ENCODE assay signal across 31 cellular contexts in genomic region chr3:49620728-49621127, GRCh38.
"Had no signal": no experiment of that assay in that cellular context is flagged by ENCODE, and none has a peak within 500 bp of the region (broad histone marks: within the 10 kb centered on the region; RNA-seq: fewer than 3 reads in every experiment).

No MANE protein-coding gene starts in this region.

- H3K4me3 ChIP-seq: cardiac muscle cell, Peyer's patch had no signal

- H3K27ac ChIP-seq: brain microvascular endothelial cell, cardiac muscle cell, Peyer's patch, RWPE1, VCaP had no signal

- H3K9me3 Mint-ChIP-seq: activated B cell treated with CpG ODN at 0.5 μM for 24 hours; activated CD4-positive, alpha-beta memory T cell treated with anti-CD3 and anti-CD28 coated beads, Interleukin-2, amount 10 ng/mL, durations not matched to agents 7 days and 5 days; activated naive CD4-positive, alpha-beta T cell treated with anti-CD3 and anti-CD28 coated beads, Interleukin-2, amount 10 ng/mL, durations not matched to agents 7 days and 5 days; activated naive CD8-positive, alpha-beta T cell treated with anti-CD3 and anti-CD28 coated beads, Interleukin-2, amount 50 U/mL, for 24 hours; central memory CD8-positive, alpha-beta T cell; T-cell had no signal

- H3K4me1 Mint-ChIP-seq: activated B cell treated with CpG ODN at 0.5 μM for 24 hours; activated CD4-positive, alpha-beta memory T cell treated with anti-CD3 and anti-CD28 coated beads, Interleukin-2, amount 10 ng/mL, durations not matched to agents 7 days and 5 days; activated naive CD4-positive, alpha-beta T cell treated with anti-CD3 and anti-CD28 coated beads, Interleukin-2, amount 10 ng/mL, durations not matched to agents 7 days and 5 days; activated naive CD8-positive, alpha-beta T cell treated with anti-CD3 and anti-CD28 coated beads, Interleukin-2, amount 50 U/mL, for 24 hours; central memory CD8-positive, alpha-beta T cell; T-cell; T-helper 17 cell had no signal

- DNase-seq: activated B cell treated with CpG ODN at 0.5 μM for 24 hours; activated CD4-positive, alpha-beta memory T cell treated with anti-CD3 and anti-CD28 coated beads, Interleukin-2, amount 10 ng/mL, durations not matched to agents 7 days and 5 days; activated CD4-positive, alpha-beta T cell treated with anti-CD3 and anti-CD28 coated beads for 1 hour; activated CD4-positive, alpha-beta T cell treated with anti-CD3 and anti-CD28 coated beads for 48 hours; activated CD8-positive, alpha-beta memory T cell treated with anti-CD3 and anti-CD28 coated beads for 24 hours; activated CD8-positive, alpha-beta memory T cell treated with anti-CD3 and anti-CD28 coated beads, Interleukin-2, amount 10 ng/mL, durations not matched to agents 7 days and 5 days; activated CD8-positive, alpha-beta memory T cell treated with anti-CD3 and anti-CD28 coated beads, Interleukin-2, amount 50 U/mL, for 48 hours; activated effector memory CD4-positive, alpha-beta T cell treated with Interleukin-2 at 50 U/mL for 16 hours; activated naive CD4-positive, alpha-beta T cell treated with anti-CD3 and anti-CD28 coated beads, Interleukin-2, amount 10 ng/mL, durations not matched to agents 7 days and 5 days; activated naive CD8-positive, alpha-beta T cell treated with anti-CD3 and anti-CD28 coated beads, Interleukin-2, amount 50 U/mL, for 24 hours; activated T-cell treated with anti-CD3 and anti-CD28 coated beads, Interleukin-2, amount 50 U/mL, for 48 hours; aorta; brain microvascular endothelial cell; NCI-H1105 treated with DMSO at 0.1 percent for 48 hours; NCI-H1436; NCI-H1694 treated with DMSO at 0.1 percent for 48 hours; NCI-H2029; NCI-H345; NCI-H524 treated with DMSO at 0.1 percent for 48 hours; PC-3; Peyer's patch; SIG-M5; T-cell; T-helper 17 cell had no signal

- H3K36me3 ChIP-seq: brain microvascular endothelial cell, cardiac muscle cell, Peyer's patch had no signal

- H3K9me3 ChIP-seq: Peyer's patch had no signal

- H3K27me3 Mint-ChIP-seq: activated naive CD8-positive, alpha-beta T cell; central memory CD8-positive, alpha-beta T cell had no signal

- H3K4me1 ChIP-seq: Peyer's patch had no signal

- H3K27me3 ChIP-seq: brain microvascular endothelial cell, cardiac muscle cell, Peyer's patch had no signal

- ATAC-seq: activated CD8-positive, alpha-beta memory T cell treated with anti-CD3 and anti-CD28 coated beads, Interleukin-2, amount 10 ng/mL, durations not matched to agents 7 days and 5 days; activated naive CD8-positive, alpha-beta T cell treated with anti-CD3 and anti-CD28 coated beads, Interleukin-2, amount 50 U/mL, for 24 hours; PC-3; Right ventricle myocardium inferior; SK-N-SH treated with all-trans-retinoic acid at 6 μM for 48 hours; T-cell; T-helper 17 cell had no signal

- H3K4me3 Mint-ChIP-seq: activated B cell treated with CpG ODN at 0.5 μM for 24 hours; activated CD4-positive, alpha-beta memory T cell treated with anti-CD3 and anti-CD28 coated beads, Interleukin-2, amount 10 ng/mL, durations not matched to agents 7 days and 5 days; activated CD8-positive, alpha-beta memory T cell treated with anti-CD3 and anti-CD28 coated beads, Interleukin-2, amount 10 ng/mL, durations not matched to agents 7 days and 5 days; activated naive CD4-positive, alpha-beta T cell treated with anti-CD3 and anti-CD28 coated beads, Interleukin-2, amount 10 ng/mL, durations not matched to agents 7 days and 5 days; activated naive CD8-positive, alpha-beta T cell; activated naive CD8-positive, alpha-beta T cell treated with anti-CD3 and anti-CD28 coated beads, Interleukin-2, amount 50 U/mL, for 24 hours; central memory CD8-positive, alpha-beta T cell; T-cell; T-helper 17 cell had no signal

- H3K27ac Mint-ChIP-seq: activated B cell treated with CpG ODN at 0.5 μM for 24 hours; activated CD4-positive, alpha-beta memory T cell treated with anti-CD3 and anti-CD28 coated beads, Interleukin-2, amount 10 ng/mL, durations not matched to agents 7 days and 5 days; activated CD8-positive, alpha-beta memory T cell treated with anti-CD3 and anti-CD28 coated beads, Interleukin-2, amount 10 ng/mL, durations not matched to agents 7 days and 5 days; activated naive CD4-positive, alpha-beta T cell treated with anti-CD3 and anti-CD28 coated beads, Interleukin-2, amount 10 ng/mL, durations not matched to agents 7 days and 5 days; activated naive CD8-positive, alpha-beta T cell; activated naive CD8-positive, alpha-beta T cell treated with anti-CD3 and anti-CD28 coated beads, Interleukin-2, amount 50 U/mL, for 24 hours; T-cell; T-helper 17 cell had no signal

- H3K36me3 Mint-ChIP-seq: activated CD8-positive, alpha-beta memory T cell treated with anti-CD3 and anti-CD28 coated beads, Interleukin-2, amount 10 ng/mL, durations not matched to agents 7 days and 5 days; activated naive CD4-positive, alpha-beta T cell treated with anti-CD3 and anti-CD28 coated beads, Interleukin-2, amount 10 ng/mL, durations not matched to agents 7 days and 5 days; T-cell had no signal
